Comparison of ENCODE assay signal across 20 cellular contexts in genomic region chr21:34531399-34531798, GRCh38. TPM values are rescaled to one million over a fixed set of nuclear protein-coding genes. Genes with fewer than 3 reads are reported as not detected.
DNase-seq lines count a peak whose midpoint lies in the region; ATAC-seq and TF ChIP-seq lines count a peak whose summit lies in the region.
"Had no signal": no experiment of that assay in that cellular context is flagged by ENCODE, and none has a peak within 500 bp of the region (broad histone marks: within the 10 kb centered on the region; RNA-seq: fewer than 3 reads in every experiment).

No MANE protein-coding gene starts in this region.

- CTCF ChIA-PET in A673 (lab: Charles Lee): no interaction called here

- H3K9me3 ChIP-seq in cardiac muscle cell (ENCODE audit: low read depth) (no peaks in the 10 kb centered on the region), hepatocyte (ENCODE audit: low read depth) (no peaks in the 10 kb centered on the region), A673 (ENCODE audit: low read depth, low read length, poor library complexity, severe bottlenecking) (no peaks in the 10 kb centered on the region), SJCRH30 (replicated peaks) (0 out of 2 replicates have a peak, but pooled peaks cover 2% of the 10 kb centered on the region)

- peak overlapping the region; percentile 8 for H3K27ac Mint-ChIP-seq in stimulated activated memory B cell treated with anti-CD40 and anti-IgM and Interleukin-4, amounts not matched to agents 10 μg/mL and 1 μg/mL and 100 μg/mL, for 72 hours

- H3K4me1 ChIP-seq in cardiac muscle cell (ENCODE audit: low read depth) (peaks cover 35% of the 10 kb centered on the region), hepatocyte (ENCODE audit: insufficient read depth) (peaks cover 8% of the 10 kb centered on the region), A673 (ENCODE audit: insufficient read depth, low read length, poor library complexity, severe bottlenecking) (no peaks in the 10 kb centered on the region), SJCRH30 (peaks cover 5% of the 10 kb centered on the region; the same call in 1 of the 2 replicates)

- H3K4me1 Mint-ChIP-seq in stimulated activated memory B cell treated with anti-CD40 and anti-IgM and Interleukin-4, amounts not matched to agents 10 μg/mL and 1 μg/mL and 100 μg/mL, for 72 hours: peaks cover 38% of the 10 kb centered on the region

- BruUV-seq in A673 (replicated peaks; lab: Mats Ljungman, UMichigan): no TSS peak

- intact Hi-C loops in A673 (cut with micrococcal nuclease; ENCODE audit: unreplicated experiment): no loop called here

- no peak for TF ChIP-seq CTCF in cardiac muscle cell (IDR thresholded peaks at IDR 0.05; ENCODE audit: low read depth, low read length)
- no peak for TF ChIP-seq CTCF in hepatocyte (IDR thresholded peaks at IDR 0.05; ENCODE audit: poor library complexity)
- no peak for TF ChIP-seq CTCF in A673 (conservative IDR thresholded peaks at IDR 0.05; ENCODE audit: low read depth, low read length)

- no peak overlapping the region for H3K4me3 Mint-ChIP-seq in stimulated activated memory B cell treated with anti-CD40 and anti-IgM and Interleukin-4, amounts not matched to agents 10 μg/mL and 1 μg/mL and 100 μg/mL, for 72 hours

- H3K27me3 ChIP-seq in cardiac muscle cell: no peaks in the 10 kb centered on the region
- no peaks in the 10 kb centered on the region for H3K27me3 ChIP-seq in hepatocyte
- no peaks in the 10 kb centered on the region for H3K27me3 ChIP-seq in A673 (replicated peaks; ENCODE audit: insufficient read depth, low read depth, low read length, poor library complexity)
- no peaks in the 10 kb centered on the region for H3K27me3 ChIP-seq in SJCRH30

- no peak overlapping the region for H2AFZ ChIP-seq in hepatocyte

- H3K4me3 ChIP-seq in cardiac muscle cell (no peak overlapping the region), hepatocyte (no peak overlapping the region), A673 (ENCODE audit: low read depth, low read length, poor library complexity, severe bottlenecking) (no peak overlapping the region), SJCRH30 (no peak overlapping the region)

- H3K36me3 ChIP-seq in cardiac muscle cell (no peaks in the 10 kb centered on the region), hepatocyte (replicated peaks; ENCODE audit: insufficient read depth, low read depth) (no peaks in the 10 kb centered on the region), A673 (ENCODE audit: insufficient read depth, low read length, poor library complexity, severe bottlenecking) (no peaks in the 10 kb centered on the region), SJCRH30 (no peaks in the 10 kb centered on the region)

- POLR2A ChIA-PET in A673 (lab: Charles Lee; ENCODE audit: low non-redundant PET): no interaction called here

- no peak for ATAC-seq in stimulated activated memory B cell treated with anti-CD40 and anti-IgM and Interleukin-4, amounts not matched to agents 10 μg/mL and 1 μg/mL and 100 μg/mL, for 72 hours

- H3K36me3 Mint-ChIP-seq in stimulated activated memory B cell treated with anti-CD40 and anti-IgM and Interleukin-4, amounts not matched to agents 10 μg/mL and 1 μg/mL and 100 μg/mL, for 72 hours: peaks cover 19% of the 10 kb centered on the region

- no peaks in the 10 kb centered on the region for H3K79me2 ChIP-seq in hepatocyte

- WGBS in hepatocyte (ENCODE audit: low lambda C conversion rate, missing lambda C conversion rate): 76% methylated on average over 6 of the region's 6 CpGs

- no peaks in the 10 kb centered on the region for H3K27me3 Mint-ChIP-seq in stimulated activated memory B cell treated with anti-CD40 and anti-IgM and Interleukin-4, amounts not matched to agents 10 μg/mL and 1 μg/mL and 100 μg/mL, for 72 hours

- peaks cover 2% of the 10 kb centered on the region for H3K9me3 Mint-ChIP-seq in stimulated activated memory B cell treated with anti-CD40 and anti-IgM and Interleukin-4, amounts not matched to agents 10 μg/mL and 1 μg/mL and 100 μg/mL, for 72 hours

- DNase-seq in amniotic epithelial cell (ENCODE audit: low read depth): peak; percentile 51
- DNase-seq in cardiac muscle cell (ENCODE audit: low read depth in 1 of 2, low spot score in 1 of 2): peak in 1 of 2 donors; percentile 59
- DNase-seq in hepatocyte (ENCODE audit: low spot score): no peak
- DNase-seq in A673 (ENCODE audit: low spot score): no peak
- DNase-seq in SJCRH30: no peak
- no peak for DNase-seq in activated T-cell treated with anti-CD3 and anti-CD28 coated beads, Interleukin-2, amount 50 U/mL, for 1 hour
- DNase-seq: ACHN, AML-193, DMS79 treated with DMSO at 0.1 percent for 48 hours, NCI-H1092 treated with DMSO at 0.1 percent for 48 hours, NCI-H1694 treated with DMSO at 0.1 percent for 48 hours, NCI-H2107, NCI-H2227 treated with DMSO at 0.1 percent for 48 hours, NCI-H510A treated with DMSO at 0.1 percent for 48 hours, NCI-H774, OCI-M1, SHP77 treated with DMSO at 0.1 percent for 48 hours had no signal

- H3K4me2 ChIP-seq in hepatocyte: no peak overlapping the region

- H3K27ac ChIP-seq in cardiac muscle cell (peak overlapping the region; percentile 89), hepatocyte (peak overlapping the region; percentile 38), A673 (ENCODE audit: low read depth, low read length, poor library complexity, severe bottlenecking) (no peak overlapping the region), SJCRH30 (no peak overlapping the region)
- H3K27ac ChIP-seq: C4-2B had no signal

- no peaks in the 10 kb centered on the region for H4K20me1 ChIP-seq in hepatocyte (ENCODE audit: insufficient read depth, poor library complexity, severe bottlenecking)

- no peaks in the 10 kb centered on the region for H3K9me2 ChIP-seq in hepatocyte (replicated peaks; ENCODE audit: insufficient read depth)

RNA-seq across cellular contexts. Expression of gene KCNE1, which starts 19.4 kb away (rescaled TPM):
- total RNA-seq in cardiac muscle cell (0.42 and 2.3 TPM in 2 replicates), hepatocyte (0.32 and 1.1 TPM in 2 replicates), A673 (2021) (0.13 TPM in 1 of 2 replicates, not detected in the other)
- polyA plus RNA-seq in cardiac muscle cell (0.29 and 0.37 TPM in 2 replicates), hepatocyte (0.48 and 1.3 TPM in 2 replicates)
- 0.06 and 0.13 TPM in 2 replicates for total RNA-seq in SJCRH30 (2014; rRNA removed; shearing (Covaris generic))
- total RNA-seq: H4 had no signal

Comparison
In these comparisons a context has a peak if more than half of its experiments do, and no peak if none do; other contexts are left out.
1. H3K27ac ChIP-seq: peak in cardiac muscle cell (single experiment) and hepatocyte (single experiment); none in A673 (single experiment) and SJCRH30 (single experiment).